1 cellular context compared by ENCODE assay signal in the genomic region with DNA sequence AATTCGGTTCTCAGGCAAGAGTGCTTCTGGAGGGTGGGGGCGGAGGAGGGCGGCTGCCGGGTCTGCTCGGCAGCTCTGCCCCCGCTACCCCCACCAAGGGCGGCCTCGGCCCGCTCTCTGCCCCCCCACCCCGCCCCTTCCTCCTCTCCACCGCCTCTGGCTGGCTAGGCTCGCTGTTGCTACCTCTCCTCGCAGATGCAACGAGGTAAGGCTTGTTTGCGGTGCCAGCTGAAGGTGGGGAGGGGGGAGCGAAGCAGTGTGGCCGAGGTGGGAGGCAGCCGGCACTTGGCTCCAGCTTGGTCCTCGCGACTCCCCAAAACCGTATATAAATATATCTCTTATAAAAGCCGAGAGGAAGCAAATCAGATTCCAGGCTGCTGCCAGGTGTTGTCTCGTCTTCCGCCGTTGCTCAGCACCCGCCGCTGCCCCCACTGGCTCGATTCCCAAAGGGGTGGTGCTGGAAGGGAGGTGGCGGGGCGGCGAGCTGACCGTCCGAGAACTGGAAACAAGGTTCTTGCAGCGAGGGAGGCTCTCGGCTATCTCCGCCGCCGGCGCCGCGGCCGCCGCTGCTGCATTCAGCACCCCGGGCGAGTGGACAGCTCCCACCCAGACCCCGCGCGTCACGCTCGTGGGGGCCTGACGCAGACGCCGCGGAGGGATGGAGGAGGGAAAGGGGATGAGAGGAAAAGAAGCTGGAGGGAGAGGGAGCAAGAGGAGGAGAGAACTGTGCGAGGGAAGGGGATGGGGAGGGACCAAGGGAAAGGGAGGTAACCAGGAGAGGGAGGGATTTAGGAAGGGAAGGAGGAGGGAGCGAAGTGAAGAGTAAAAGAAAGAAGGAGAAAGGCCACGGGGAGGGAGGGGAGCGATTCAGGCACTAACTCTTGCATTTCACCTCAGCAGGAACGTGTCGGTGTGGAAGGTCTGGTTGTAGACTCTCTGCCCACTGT.
TF ChIP-seq lines count a peak whose summit lies in the region.

A gene with protein sequence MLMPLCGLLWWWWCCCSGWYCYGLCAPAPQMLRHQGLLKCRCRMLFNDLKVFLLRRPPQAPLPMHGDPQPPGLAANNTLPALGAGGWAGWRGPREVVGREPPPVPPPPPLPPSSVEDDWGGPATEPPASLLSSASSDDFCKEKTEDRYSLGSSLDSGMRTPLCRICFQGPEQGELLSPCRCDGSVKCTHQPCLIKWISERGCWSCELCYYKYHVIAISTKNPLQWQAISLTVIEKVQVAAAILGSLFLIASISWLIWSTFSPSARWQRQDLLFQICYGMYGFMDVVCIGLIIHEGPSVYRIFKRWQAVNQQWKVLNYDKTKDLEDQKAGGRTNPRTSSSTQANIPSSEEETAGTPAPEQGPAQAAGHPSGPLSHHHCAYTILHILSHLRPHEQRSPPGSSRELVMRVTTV (minus strand): TSS at position 728 of the 947 bp plus-strand sequence. CDS start 2,223 bp downstream, outside the sequence.

TF ChIP-seq in HepG2, 621 proteins besides CTCF, POLR2A, EP300 and RAD21 (continued from another document and continues in another):
- peak; percentile 82; the same call in 1 of the 2 replicates for TF ChIP-seq HINFP (CRISPR knock-in tag; IDR thresholded peaks at IDR 0.05; ENCODE audit: low read depth)
- TF ChIP-seq ZNF761 (CRISPR knock-in tag; conservative IDR thresholded peaks at IDR 0.05) = peak; percentile 75; the same call in 1 of the 2 replicates
- TF ChIP-seq GTF2F1 (IDR thresholded peaks at IDR 0.05; ENCODE audit: low read length) = no peak
- TF ChIP-seq, protein P1, sequence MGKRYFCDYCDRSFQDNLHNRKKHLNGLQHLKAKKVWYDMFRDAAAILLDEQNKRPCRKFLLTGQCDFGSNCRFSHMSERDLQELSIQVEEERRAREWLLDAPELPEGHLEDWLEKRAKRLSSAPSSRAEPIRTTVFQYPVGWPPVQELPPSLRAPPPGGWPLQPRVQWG (CRISPR knock-in tag; IDR thresholded peaks at IDR 0.05; ENCODE audit: borderline replicate concordance, low read depth) = no peak
- TF ChIP-seq EED (CRISPR knock-in tag; IDR thresholded peaks at IDR 0.05) = peak; percentile 82
- peak; percentile 78; the same call in 1 of the 2 replicates for TF ChIP-seq ZFP1 (CRISPR knock-in tag; IDR thresholded peaks at IDR 0.05)
- 0 out of 2 replicates have a peak, but pooled peaks have one; percentile 70 for TF ChIP-seq ATAD3A (CRISPR knock-in tag; IDR thresholded peaks at IDR 0.05)
- TF ChIP-seq FOXO1 (CRISPR knock-in tag; IDR thresholded peaks at IDR 0.05) = peak; percentile 80
- no peak for TF ChIP-seq ZNF207 (IDR thresholded peaks at IDR 0.05; ENCODE audit: borderline replicate concordance)
- TF ChIP-seq NCOA2 (CRISPR knock-in tag; IDR thresholded peaks at IDR 0.05) = peak; percentile 73
- TF ChIP-seq ZNF160 (CRISPR knock-in tag; IDR thresholded peaks at IDR 0.05) = peak; percentile 94
- TF ChIP-seq, protein P2, sequence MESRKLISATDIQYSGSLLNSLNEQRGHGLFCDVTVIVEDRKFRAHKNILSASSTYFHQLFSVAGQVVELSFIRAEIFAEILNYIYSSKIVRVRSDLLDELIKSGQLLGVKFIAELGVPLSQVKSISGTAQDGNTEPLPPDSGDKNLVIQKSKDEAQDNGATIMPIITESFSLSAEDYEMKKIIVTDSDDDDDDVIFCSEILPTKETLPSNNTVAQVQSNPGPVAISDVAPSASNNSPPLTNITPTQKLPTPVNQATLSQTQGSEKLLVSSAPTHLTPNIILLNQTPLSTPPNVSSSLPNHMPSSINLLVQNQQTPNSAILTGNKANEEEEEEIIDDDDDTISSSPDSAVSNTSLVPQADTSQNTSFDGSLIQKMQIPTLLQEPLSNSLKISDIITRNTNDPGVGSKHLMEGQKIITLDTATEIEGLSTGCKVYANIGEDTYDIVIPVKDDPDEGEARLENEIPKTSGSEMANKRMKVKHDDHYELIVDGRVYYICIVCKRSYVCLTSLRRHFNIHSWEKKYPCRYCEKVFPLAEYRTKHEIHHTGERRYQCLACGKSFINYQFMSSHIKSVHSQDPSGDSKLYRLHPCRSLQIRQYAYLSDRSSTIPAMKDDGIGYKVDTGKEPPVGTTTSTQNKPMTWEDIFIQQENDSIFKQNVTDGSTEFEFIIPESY (CRISPR knock-in tag; IDR thresholded peaks at IDR 0.05) = no peak
- TF ChIP-seq MXD4 (CRISPR knock-in tag; IDR thresholded peaks at IDR 0.05) = peak; percentile 77; the same call in 1 of the 2 replicates
- TF ChIP-seq, protein P3, sequence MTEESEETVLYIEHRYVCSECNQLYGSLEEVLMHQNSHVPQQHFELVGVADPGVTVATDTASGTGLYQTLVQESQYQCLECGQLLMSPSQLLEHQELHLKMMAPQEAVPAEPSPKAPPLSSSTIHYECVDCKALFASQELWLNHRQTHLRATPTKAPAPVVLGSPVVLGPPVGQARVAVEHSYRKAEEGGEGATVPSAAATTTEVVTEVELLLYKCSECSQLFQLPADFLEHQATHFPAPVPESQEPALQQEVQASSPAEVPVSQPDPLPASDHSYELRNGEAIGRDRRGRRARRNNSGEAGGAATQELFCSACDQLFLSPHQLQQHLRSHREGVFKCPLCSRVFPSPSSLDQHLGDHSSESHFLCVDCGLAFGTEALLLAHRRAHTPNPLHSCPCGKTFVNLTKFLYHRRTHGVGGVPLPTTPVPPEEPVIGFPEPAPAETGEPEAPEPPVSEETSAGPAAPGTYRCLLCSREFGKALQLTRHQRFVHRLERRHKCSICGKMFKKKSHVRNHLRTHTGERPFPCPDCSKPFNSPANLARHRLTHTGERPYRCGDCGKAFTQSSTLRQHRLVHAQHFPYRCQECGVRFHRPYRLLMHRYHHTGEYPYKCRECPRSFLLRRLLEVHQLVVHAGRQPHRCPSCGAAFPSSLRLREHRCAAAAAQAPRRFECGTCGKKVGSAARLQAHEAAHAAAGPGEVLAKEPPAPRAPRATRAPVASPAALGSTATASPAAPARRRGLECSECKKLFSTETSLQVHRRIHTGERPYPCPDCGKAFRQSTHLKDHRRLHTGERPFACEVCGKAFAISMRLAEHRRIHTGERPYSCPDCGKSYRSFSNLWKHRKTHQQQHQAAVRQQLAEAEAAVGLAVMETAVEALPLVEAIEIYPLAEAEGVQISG (CRISPR knock-in tag; IDR thresholded peaks at IDR 0.05) = peak; percentile 79
- peak; percentile 81; the same call in 1 of the 2 replicates for TF ChIP-seq SATB2 (CRISPR knock-in tag; IDR thresholded peaks at IDR 0.05)
- TF ChIP-seq ZNF747 (CRISPR knock-in tag; IDR thresholded peaks at IDR 0.05; ENCODE audit: borderline replicate concordance) = peak; percentile 70; the same call in 1 of the 2 replicates
- TF ChIP-seq, protein P4, sequence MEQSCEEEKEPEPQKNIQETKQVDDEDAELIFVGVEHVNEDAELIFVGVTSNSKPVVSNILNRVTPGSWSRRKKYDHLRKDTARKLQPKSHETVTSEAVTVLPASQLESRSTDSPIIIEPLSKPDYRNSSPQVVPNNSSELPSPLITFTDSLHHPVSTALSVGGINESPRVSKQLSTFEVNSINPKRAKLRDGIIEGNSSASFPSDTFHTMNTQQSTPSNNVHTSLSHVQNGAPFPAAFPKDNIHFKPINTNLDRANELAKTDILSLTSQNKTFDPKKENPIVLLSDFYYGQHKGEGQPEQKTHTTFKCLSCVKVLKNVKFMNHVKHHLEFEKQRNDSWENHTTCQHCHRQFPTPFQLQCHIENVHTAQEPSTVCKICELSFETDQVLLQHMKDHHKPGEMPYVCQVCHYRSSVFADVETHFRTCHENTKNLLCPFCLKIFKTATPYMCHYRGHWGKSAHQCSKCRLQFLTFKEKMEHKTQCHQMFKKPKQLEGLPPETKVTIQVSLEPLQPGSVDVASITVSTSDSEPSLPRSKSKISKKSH (CRISPR knock-in tag; IDR thresholded peaks at IDR 0.05; ENCODE audit: borderline replicate concordance) = peak; percentile 96
- TF ChIP-seq ZNF343 (CRISPR knock-in tag; IDR thresholded peaks at IDR 0.05) = 0 out of 2 replicates have a peak, but pooled peaks have one; percentile 71
- TF ChIP-seq KLF9 (CRISPR knock-in tag; IDR thresholded peaks at IDR 0.05; ENCODE audit: low read depth) = 0 out of 2 replicates have a peak, but pooled peaks have one; percentile 66
- TF ChIP-seq NFIC (IDR thresholded peaks at IDR 0.05; ENCODE audit: low read length) = no peak
- peak; percentile 89; the same call in 1 of the 2 replicates for TF ChIP-seq ZNF83 (CRISPR knock-in tag; IDR thresholded peaks at IDR 0.05; ENCODE audit: borderline replicate concordance)
- no peak for TF ChIP-seq ZKSCAN5 (CRISPR knock-in tag; IDR thresholded peaks at IDR 0.05)
- no peak for TF ChIP-seq POLR2AphosphoS2 (IDR thresholded peaks at IDR 0.05; ENCODE audit: low read depth, low read length)
- no peak for TF ChIP-seq PRDM15 (CRISPR knock-in tag; IDR thresholded peaks at IDR 0.05)
- TF ChIP-seq, protein P5, sequence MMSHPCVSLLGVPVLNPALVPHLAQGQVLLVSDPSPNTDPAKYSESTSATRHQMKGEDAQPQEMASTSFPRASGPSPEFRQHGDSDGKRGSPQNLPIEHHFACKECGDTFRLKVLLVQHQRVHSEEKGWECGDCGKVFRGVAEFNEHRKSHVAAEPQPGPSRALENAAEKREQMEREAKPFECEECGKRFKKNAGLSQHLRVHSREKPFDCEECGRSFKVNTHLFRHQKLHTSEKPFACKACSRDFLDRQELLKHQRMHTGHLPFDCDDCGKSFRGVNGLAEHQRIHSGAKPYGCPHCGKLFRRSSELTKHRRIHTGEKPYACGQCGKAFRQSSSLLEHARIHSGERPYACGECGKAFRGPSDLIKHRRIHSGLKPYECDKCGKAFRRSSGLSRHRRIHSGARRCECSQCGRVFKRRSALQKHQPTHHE (CRISPR knock-in tag; IDR thresholded peaks at IDR 0.05; ENCODE audit: borderline replicate concordance) = 0 out of 2 replicates have a peak, but pooled peaks have one; percentile 46
- no peak for TF ChIP-seq ZNF3 (CRISPR knock-in tag; IDR thresholded peaks at IDR 0.05)
- peak; percentile 72; the same call in 1 of the 2 replicates for TF ChIP-seq ZNF572 (CRISPR knock-in tag; IDR thresholded peaks at IDR 0.05)
- peak; percentile 83; the same call in 1 of the 2 replicates for TF ChIP-seq ZNF446 (CRISPR knock-in tag; IDR thresholded peaks at IDR 0.05)
- TF ChIP-seq BRCA1 (CRISPR knock-in tag; IDR thresholded peaks at IDR 0.05) = peak; percentile 96
- peak; percentile 79; the same call in 1 of the 2 replicates for TF ChIP-seq CAMTA2 (CRISPR knock-in tag; IDR thresholded peaks at IDR 0.05; ENCODE audit: borderline replicate concordance)
- TF ChIP-seq TCF12 (IDR thresholded peaks at IDR 0.05) = no peak
- no peak for TF ChIP-seq TCF12 (CRISPR knock-in tag; IDR thresholded peaks at IDR 0.05)
- TF ChIP-seq CREB1 (IDR thresholded peaks at IDR 0.05) = peak; percentile 84
- peak; percentile 47; the same call in 1 of the 2 replicates for TF ChIP-seq CREB1 (CRISPR knock-in tag; IDR thresholded peaks at IDR 0.05)
- TF ChIP-seq CC2D1A (CRISPR knock-in tag; IDR thresholded peaks at IDR 0.05) = no peak
- TF ChIP-seq HNF4G (IDR thresholded peaks at IDR 0.05; ENCODE audit: borderline replicate concordance, low read depth, low read length) = no peak
- TF ChIP-seq HNF4G (CRISPR knock-in tag; IDR thresholded peaks at IDR 0.05; ENCODE audit: borderline replicate concordance, low read depth) = peak; percentile 60; the same call in 1 of the 2 replicates
- TF ChIP-seq HIC2 (CRISPR knock-in tag; IDR thresholded peaks at IDR 0.05; ENCODE audit: low read depth) = no peak
- peak; percentile 99 for TF ChIP-seq BORCS8-MEF2B (CRISPR knock-in tag; IDR thresholded peaks at IDR 0.05)
- TF ChIP-seq GTF3A (CRISPR knock-in tag; conservative IDR thresholded peaks at IDR 0.05) = no peak
